Comparison of ENCODE assay signal across 1 cellular context in genomic region chr11:72203163-72203562, GRCh38.
TF ChIP-seq lines count a peak whose summit lies in the region.

No MANE protein-coding gene starts in this region.

TF ChIP-seq in SK-N-SH, 30 proteins besides CTCF, POLR2A, EP300 and RAD21 (continued from another document):
- no peak for TF ChIP-seq USF2 (IDR thresholded peaks at IDR 0.05; ENCODE audit: borderline replicate concordance, low read depth, low read length)
- TF ChIP-seq FOXJ3 (CRISPR knock-in tag; IDR thresholded peaks at IDR 0.05), result no peak
- TF ChIP-seq NFIC (IDR thresholded peaks at IDR 0.05; ENCODE audit: borderline replicate concordance), result no peak
- no peak for TF ChIP-seq SMC3 (IDR thresholded peaks at IDR 0.05; ENCODE audit: low read depth, low read length)
- no peak for TF ChIP-seq JUND (IDR thresholded peaks at IDR 0.05)
- TF ChIP-seq EZH2phosphoT487 (IDR thresholded peaks at IDR 0.05; ENCODE audit: borderline replicate concordance, low read depth), result no peak
- no peak for TF ChIP-seq TEAD4 (IDR thresholded peaks at IDR 0.05; ENCODE audit: borderline replicate concordance, insufficient read depth)
- TF ChIP-seq MXI1 (IDR thresholded peaks at IDR 0.05; ENCODE audit: low read depth, low read length), result no peak
- TF ChIP-seq CHD2 (IDR thresholded peaks at IDR 0.05; ENCODE audit: low read length, partially characterized antibody), result no peak
- no peak for TF ChIP-seq RCOR1 (IDR thresholded peaks at IDR 0.05; ENCODE audit: low read length)
- no peak for TF ChIP-seq RFX5 (IDR thresholded peaks at IDR 0.05; ENCODE audit: low read length)
TF ChIP-seq in SK-N-SH: peak in this region for 0.
